In the genomic region with DNA sequence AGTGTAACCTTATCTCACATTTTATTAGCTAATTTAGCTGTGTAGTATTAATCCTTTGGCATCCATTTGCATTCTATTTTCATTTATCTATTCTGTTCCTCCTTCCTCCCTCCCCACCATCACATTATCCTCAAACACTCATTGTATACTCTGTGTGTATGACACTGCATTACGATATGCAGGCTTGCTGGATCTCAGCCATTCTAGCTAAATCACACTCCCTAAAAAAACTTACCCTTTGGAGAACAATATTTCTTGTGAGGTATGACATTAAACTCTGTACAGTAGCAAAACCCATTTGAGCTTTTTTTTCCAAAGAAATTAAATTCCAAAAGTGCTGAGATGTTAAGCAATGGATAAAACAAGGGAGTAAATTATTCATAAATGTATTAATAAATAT, we compare ENCODE assay signal across 24 cellular contexts.
"Had no signal": no experiment of that assay in that cellular context is flagged by ENCODE, and none has a peak within 500 bp of the region (broad histone marks: within the 10 kb centered on the region; RNA-seq: fewer than 3 reads in every experiment).

No MANE protein-coding gene starts in this region.

- H3K4me2 ChIP-seq: smooth muscle cell had no signal

- H3K36me3 ChIP-seq: left ventricle myocardium inferior, ovary, right atrium auricular region, right lobe of liver, tibial nerve, vagina had no signal

- H3K27me3 ChIP-seq: ovary, right atrium auricular region, right lobe of liver, tibial nerve, vagina had no signal

- H3K9me3 ChIP-seq: left ventricle myocardium inferior, mucosa of descending colon, ovary, right atrium auricular region, right lobe of liver, tibial nerve, vagina had no signal

- H3K27ac ChIP-seq: left ventricle myocardium inferior, ovary, right atrium auricular region, right lobe of liver, tibial nerve, vagina had no signal

- H3K4me3 ChIP-seq: left ventricle myocardium inferior, lung, mucosa of descending colon, ovary, right atrium auricular region, right lobe of liver, smooth muscle cell, tibial nerve, vagina had no signal

- ATAC-seq: mucosa of descending colon; naive thymus-derived CD4-positive, alpha-beta T cell; natural killer cell treated with Interleukin-12 subunit alpha and Interleukin-12 subunit beta and Interleukin-15 and Interleukin-18, amount 100 ng/mL, for 72 hours; right lobe of liver; stimulated activated memory B cell treated with anti-CD40 and anti-IgM and Interleukin-4, amounts not matched to agents 10 μg/mL and 1 μg/mL and 100 μg/mL, for 72 hours; stimulated activated naive CD8-positive, alpha-beta T cell treated with anti-CD3 and anti-CD28 coated beads, Interleukin-15, amount 100 ng/mL, for 72 hours had no signal

- H3K36me3 Mint-ChIP-seq: mesothelial cell of epicardium; naive thymus-derived CD4-positive, alpha-beta T cell; natural killer cell treated with Interleukin-12 subunit alpha and Interleukin-12 subunit beta and Interleukin-15 and Interleukin-18, amount 100 ng/mL, for 72 hours; stimulated activated memory B cell treated with anti-CD40 and anti-IgM and Interleukin-4, amounts not matched to agents 10 μg/mL and 1 μg/mL and 100 μg/mL, for 72 hours; type B pancreatic cell had no signal

- H3K4me1 Mint-ChIP-seq: naive thymus-derived CD4-positive, alpha-beta T cell; stimulated activated memory B cell treated with anti-CD40 and anti-IgM and Interleukin-4, amounts not matched to agents 10 μg/mL and 1 μg/mL and 100 μg/mL, for 72 hours; stimulated activated naive CD8-positive, alpha-beta T cell treated with anti-CD3 and anti-CD28 coated beads, Interleukin-15, amount 100 ng/mL, for 72 hours had no signal

- DNase-seq: islet precursor cell; left ventricle myocardium inferior; mesendoderm; mucosa of descending colon; naive thymus-derived CD4-positive, alpha-beta T cell; ovary; right lobe of liver; stimulated activated CD4-positive, alpha-beta T cell treated with anti-CD3 and anti-CD28 coated beads, Interleukin-1b, Interleukin-23, amount 100 ng/mL, for 48 hours; stimulated activated CD4-positive, alpha-beta T cell treated with anti-CD3 and anti-CD28 coated beads, Interleukin-2, amount 100 ng/mL, for 48 hours; stimulated activated CD4-positive, alpha-beta T cell treated with anti-CD3 and anti-CD28 coated beads, Interleukin-4, amount 100 ng/mL, for 4 hours; stimulated activated CD8-positive, alpha-beta memory T cell treated with anti-CD3 and anti-CD28 coated beads, Interleukin-4, amount 100 ng/mL, for 48 hours; stimulated activated naive CD4-positive, alpha-beta T cell treated with Interleukin-2 at 50 U/mL for 16 hours; stimulated activated naive CD8-positive, alpha-beta T cell treated with anti-CD3 and anti-CD28 coated beads, Interleukin-15, amount 100 ng/mL, for 72 hours; substantia nigra had no signal

- H3K4me1 ChIP-seq: left ventricle myocardium inferior, right atrium auricular region, right lobe of liver, tibial nerve, vagina had no signal

- H3K27ac Mint-ChIP-seq: mesothelial cell of epicardium; naive thymus-derived CD4-positive, alpha-beta T cell; natural killer cell treated with Interleukin-12 subunit alpha and Interleukin-12 subunit beta and Interleukin-15 and Interleukin-18, amount 100 ng/mL, for 72 hours; progenitor cell of endocrine pancreas; stimulated activated memory B cell treated with anti-CD40 and anti-IgM and Interleukin-4, amounts not matched to agents 10 μg/mL and 1 μg/mL and 100 μg/mL, for 72 hours; stimulated activated naive CD8-positive, alpha-beta T cell treated with anti-CD3 and anti-CD28 coated beads, Interleukin-15, amount 100 ng/mL, for 72 hours; type B pancreatic cell had no signal

- H3K4me3 Mint-ChIP-seq: mesothelial cell of epicardium; naive thymus-derived CD4-positive, alpha-beta T cell; natural killer cell treated with Interleukin-12 subunit alpha and Interleukin-12 subunit beta and Interleukin-15 and Interleukin-18, amount 100 ng/mL, for 72 hours; stimulated activated memory B cell treated with anti-CD40 and anti-IgM and Interleukin-4, amounts not matched to agents 10 μg/mL and 1 μg/mL and 100 μg/mL, for 72 hours; stimulated activated naive CD8-positive, alpha-beta T cell treated with anti-CD3 and anti-CD28 coated beads, Interleukin-15, amount 100 ng/mL, for 72 hours; type B pancreatic cell had no signal

- H3K27me3 Mint-ChIP-seq: progenitor cell of endocrine pancreas; stimulated activated memory B cell treated with anti-CD40 and anti-IgM and Interleukin-4, amounts not matched to agents 10 μg/mL and 1 μg/mL and 100 μg/mL, for 72 hours; stimulated activated naive CD8-positive, alpha-beta T cell treated with anti-CD3 and anti-CD28 coated beads, Interleukin-15, amount 100 ng/mL, for 72 hours; type B pancreatic cell had no signal

- H3K9me3 Mint-ChIP-seq: mesothelial cell of epicardium; naive thymus-derived CD4-positive, alpha-beta T cell; natural killer cell treated with Interleukin-12 subunit alpha and Interleukin-12 subunit beta and Interleukin-15 and Interleukin-18, amount 100 ng/mL, for 72 hours; stimulated activated memory B cell treated with anti-CD40 and anti-IgM and Interleukin-4, amounts not matched to agents 10 μg/mL and 1 μg/mL and 100 μg/mL, for 72 hours; stimulated activated naive CD8-positive, alpha-beta T cell treated with anti-CD3 and anti-CD28 coated beads, Interleukin-15, amount 100 ng/mL, for 72 hours; type B pancreatic cell had no signal
